In the genomic region with DNA sequence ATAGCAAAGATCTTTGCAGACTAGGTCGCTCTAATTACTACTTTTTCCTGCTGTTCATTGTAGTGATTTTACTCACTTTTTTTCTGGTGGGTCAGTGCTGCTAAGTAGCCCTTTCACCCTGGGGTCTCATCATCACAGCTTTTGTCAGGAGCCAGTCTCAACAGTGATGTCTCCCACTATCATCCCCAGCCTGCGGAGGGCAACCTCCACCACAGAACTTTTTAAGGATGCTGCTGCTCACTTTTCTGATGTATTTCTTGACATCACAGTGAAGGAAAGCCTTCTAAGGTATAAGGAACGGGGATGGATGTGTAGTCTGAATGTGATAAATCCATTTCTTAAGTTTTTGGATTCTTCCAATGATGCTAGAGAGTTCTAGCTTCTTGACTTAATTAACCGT, we compare ENCODE assay signal across 1 cellular context.
TF ChIP-seq lines count a peak whose summit lies in the region.

No MANE protein-coding gene starts in this region.

TF ChIP-seq in IMR-90, 13 proteins besides CTCF, POLR2A, EP300 and RAD21 (continued from another document):
- no peak for TF ChIP-seq CHD1 (IDR thresholded peaks at IDR 0.05; ENCODE audit: low read depth, low read length)
- TF ChIP-seq NFE2L2 (IDR thresholded peaks at IDR 0.05; ENCODE audit: low read depth, low read length): no peak
- TF ChIP-seq MAZ (IDR thresholded peaks at IDR 0.05; ENCODE audit: borderline replicate concordance, low read depth, low read length): no peak
- TF ChIP-seq, protein P1, sequence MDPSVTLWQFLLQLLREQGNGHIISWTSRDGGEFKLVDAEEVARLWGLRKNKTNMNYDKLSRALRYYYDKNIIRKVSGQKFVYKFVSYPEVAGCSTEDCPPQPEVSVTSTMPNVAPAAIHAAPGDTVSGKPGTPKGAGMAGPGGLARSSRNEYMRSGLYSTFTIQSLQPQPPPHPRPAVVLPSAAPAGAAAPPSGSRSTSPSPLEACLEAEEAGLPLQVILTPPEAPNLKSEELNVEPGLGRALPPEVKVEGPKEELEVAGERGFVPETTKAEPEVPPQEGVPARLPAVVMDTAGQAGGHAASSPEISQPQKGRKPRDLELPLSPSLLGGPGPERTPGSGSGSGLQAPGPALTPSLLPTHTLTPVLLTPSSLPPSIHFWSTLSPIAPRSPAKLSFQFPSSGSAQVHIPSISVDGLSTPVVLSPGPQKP (IDR thresholded peaks at IDR 0.05; ENCODE audit: borderline replicate concordance, low read depth, low read length): no peak
- TF ChIP-seq, protein P2, sequence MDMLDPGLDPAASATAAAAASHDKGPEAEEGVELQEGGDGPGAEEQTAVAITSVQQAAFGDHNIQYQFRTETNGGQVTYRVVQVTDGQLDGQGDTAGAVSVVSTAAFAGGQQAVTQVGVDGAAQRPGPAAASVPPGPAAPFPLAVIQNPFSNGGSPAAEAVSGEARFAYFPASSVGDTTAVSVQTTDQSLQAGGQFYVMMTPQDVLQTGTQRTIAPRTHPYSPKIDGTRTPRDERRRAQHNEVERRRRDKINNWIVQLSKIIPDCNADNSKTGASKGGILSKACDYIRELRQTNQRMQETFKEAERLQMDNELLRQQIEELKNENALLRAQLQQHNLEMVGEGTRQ (IDR thresholded peaks at IDR 0.05; ENCODE audit: low read depth, low read length): no peak
- no peak for TF ChIP-seq MXI1 (IDR thresholded peaks at IDR 0.05; ENCODE audit: borderline replicate concordance, low read depth, low read length)
- no peak for TF ChIP-seq RCOR1 (IDR thresholded peaks at IDR 0.05; ENCODE audit: insufficient replicate concordance, low read length)
- TF ChIP-seq CEBPB (IDR thresholded peaks at IDR 0.05; ENCODE audit: low read depth, low read length): no peak
- no peak for TF ChIP-seq RFX5 (IDR thresholded peaks at IDR 0.05; ENCODE audit: low read depth, low read length)
- TF ChIP-seq BHLHE40 (IDR thresholded peaks at IDR 0.05; ENCODE audit: low read depth, low read length): no peak
